In the genomic region with DNA sequence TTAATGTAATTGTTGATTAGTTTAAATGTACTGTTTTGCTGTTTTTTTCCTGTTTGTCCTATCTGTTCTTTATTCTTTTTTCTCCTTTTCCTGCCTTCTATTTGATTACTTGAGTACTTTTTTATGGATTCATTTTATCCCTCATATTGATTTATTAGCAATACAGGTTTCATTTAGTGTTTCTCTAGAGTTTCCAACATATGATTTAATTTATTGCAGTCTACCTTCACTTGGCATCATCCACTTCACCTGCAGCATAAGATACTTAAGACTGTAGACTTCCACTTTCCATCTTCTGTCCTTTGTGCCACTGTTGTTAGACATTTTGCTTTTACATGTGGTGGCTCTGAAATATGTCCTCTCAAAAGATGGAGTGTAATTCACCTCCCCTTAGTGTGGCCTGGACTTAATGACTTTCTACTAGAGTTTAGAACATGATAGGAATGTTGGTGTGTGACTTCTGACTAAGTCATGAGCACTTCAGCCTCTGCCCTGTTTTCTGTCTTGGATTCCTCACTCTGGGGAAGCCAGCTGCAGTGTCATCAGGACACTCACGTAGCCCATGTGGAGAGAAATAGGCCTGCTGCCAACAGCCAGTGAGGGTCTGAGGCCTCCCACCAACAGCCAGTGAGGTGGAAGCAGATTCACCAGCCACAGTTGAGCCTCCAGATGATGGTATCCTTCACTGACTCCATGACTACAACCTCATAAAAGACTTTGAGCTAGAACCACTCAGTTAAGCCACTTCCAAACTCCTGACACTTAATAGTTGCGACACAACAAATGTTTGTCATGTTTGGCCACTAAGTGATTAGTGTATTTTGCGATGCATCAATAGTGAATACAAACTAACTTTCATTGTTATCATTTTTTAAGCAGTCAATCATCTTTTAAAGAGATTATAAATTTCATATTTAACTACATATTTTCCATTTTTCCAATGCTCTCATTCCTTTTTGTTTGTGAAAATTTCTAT, we compare ENCODE assay signal across 1 cellular context.
TF ChIP-seq lines count a peak whose summit lies in the region.

No MANE protein-coding gene starts in this region.

TF ChIP-seq in K562, 482 proteins besides CTCF, POLR2A, EP300 and RAD21 (continued from another document and continues in another):
- TF ChIP-seq CBX8 (IDR thresholded peaks at IDR 0.05; ENCODE audit: borderline replicate concordance, extremely low read depth, low read depth, low read length, poor library complexity, severe bottlenecking), result no peak
- no peak for TF ChIP-seq ZNF140 (CRISPR knock-in tag; IDR thresholded peaks at IDR 0.05)
- TF ChIP-seq FOXP4 (CRISPR knock-in tag; IDR thresholded peaks at IDR 0.05; ENCODE audit: borderline replicate concordance), result no peak
- peak; percentile 24; the same call in 1 of the 2 replicates for TF ChIP-seq SP1 (CRISPR knock-in tag; IDR thresholded peaks at IDR 0.05)
- TF ChIP-seq CCAR2 (IDR thresholded peaks at IDR 0.05; ENCODE audit: low read depth, low read length), result no peak
- no peak for TF ChIP-seq SREBF1 (IDR thresholded peaks at IDR 0.05; ENCODE audit: borderline replicate concordance, low read depth, low read length)
- no peak for TF ChIP-seq NUFIP1 (IDR thresholded peaks at IDR 0.05; ENCODE audit: partially characterized antibody)
- TF ChIP-seq ZNF24 (IDR thresholded peaks at IDR 0.05), result no peak
- TF ChIP-seq CREB3 (tag; conservative IDR thresholded peaks at IDR 0.05; ENCODE audit: low read depth), result no peak
- peak; percentile 49 for TF ChIP-seq EWSR1 (IDR thresholded peaks at IDR 0.05; ENCODE audit: borderline replicate concordance, low read depth, partially characterized antibody)
- TF ChIP-seq ZNF324 (CRISPR knock-in tag; IDR thresholded peaks at IDR 0.05), result 0 out of 2 replicates have a peak, but pooled peaks have one; percentile 42
- TF ChIP-seq, protein P1, sequence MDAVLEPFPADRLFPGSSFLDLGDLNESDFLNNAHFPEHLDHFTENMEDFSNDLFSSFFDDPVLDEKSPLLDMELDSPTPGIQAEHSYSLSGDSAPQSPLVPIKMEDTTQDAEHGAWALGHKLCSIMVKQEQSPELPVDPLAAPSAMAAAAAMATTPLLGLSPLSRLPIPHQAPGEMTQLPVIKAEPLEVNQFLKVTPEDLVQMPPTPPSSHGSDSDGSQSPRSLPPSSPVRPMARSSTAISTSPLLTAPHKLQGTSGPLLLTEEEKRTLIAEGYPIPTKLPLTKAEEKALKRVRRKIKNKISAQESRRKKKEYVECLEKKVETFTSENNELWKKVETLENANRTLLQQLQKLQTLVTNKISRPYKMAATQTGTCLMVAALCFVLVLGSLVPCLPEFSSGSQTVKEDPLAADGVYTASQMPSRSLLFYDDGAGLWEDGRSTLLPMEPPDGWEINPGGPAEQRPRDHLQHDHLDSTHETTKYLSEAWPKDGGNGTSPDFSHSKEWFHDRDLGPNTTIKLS (IDR thresholded peaks at IDR 0.05; ENCODE audit: borderline replicate concordance, low read depth), result no peak
- peak; percentile 27; the same call in 1 of the 2 replicates for TF ChIP-seq MYBL2 (IDR thresholded peaks at IDR 0.05; ENCODE audit: low read depth)
- TF ChIP-seq MYBL2 (CRISPR knock-in tag; IDR thresholded peaks at IDR 0.05; ENCODE audit: borderline replicate concordance), result no peak
- TF ChIP-seq LARP7 (IDR thresholded peaks at IDR 0.05), result no peak
- TF ChIP-seq SRF (CRISPR knock-in tag; IDR thresholded peaks at IDR 0.05), result no peak
- no peak for TF ChIP-seq NCOA4 (IDR thresholded peaks at IDR 0.05; ENCODE audit: partially characterized antibody)
- TF ChIP-seq SIRT6 (IDR thresholded peaks at IDR 0.05; ENCODE audit: low read depth, low read length), result no peak
- TF ChIP-seq YBX1 (IDR thresholded peaks at IDR 0.05), result no peak
- TF ChIP-seq WHSC1 (IDR thresholded peaks at IDR 0.05; ENCODE audit: low read length), result no peak
- TF ChIP-seq HDAC6 (IDR thresholded peaks at IDR 0.05; ENCODE audit: low read depth, low read length), result no peak
- no peak for TF ChIP-seq CHD1 (IDR thresholded peaks at IDR 0.05; ENCODE audit: low read length)
- no peak for TF ChIP-seq KAT8 (IDR thresholded peaks at IDR 0.05; ENCODE audit: low read depth)
- no peak for TF ChIP-seq FOXK2 (conservative IDR thresholded peaks at IDR 0.05 in 1 of 2, IDR thresholded peaks at IDR 0.05 in 1 of 2; ENCODE audit: low read depth in 2 of 2)
- no peak for TF ChIP-seq PHB2 (IDR thresholded peaks at IDR 0.05; ENCODE audit: low read depth)
- TF ChIP-seq PCBP2 (IDR thresholded peaks at IDR 0.05; ENCODE audit: low read depth, low read length, poor library complexity, severe bottlenecking), result no peak
- TF ChIP-seq E2F6 (IDR thresholded peaks at IDR 0.05; ENCODE audit: borderline replicate concordance in 1 of 2, extremely low read depth in 1 of 2, insufficient read depth in 1 of 2, insufficient read length in 1 of 2, low read depth in 1 of 2, low read length in 1 of 2, poor library complexity in 1 of 2, severe bottlenecking in 1 of 2), result peak in 1 of 2 experiments; percentile 86
- TF ChIP-seq BHLHE40 (IDR thresholded peaks at IDR 0.05; ENCODE audit: low read length), result no peak
- TF ChIP-seq MAZ (CRISPR knock-in tag; conservative IDR thresholded peaks at IDR 0.05 in 1 of 2, IDR thresholded peaks at IDR 0.05 in 1 of 2), result peak; percentile 23; a peak in 3 of 4 replicates
- TF ChIP-seq MAX (CRISPR knock-in tag; IDR thresholded peaks at IDR 0.05), result 0 out of 2 replicates have a peak, but pooled peaks have one; percentile 24
- no peak for TF ChIP-seq HCFC1 (IDR thresholded peaks at IDR 0.05; ENCODE audit: low read depth, low read length)
- TF ChIP-seq ZNF395 (CRISPR knock-in tag; IDR thresholded peaks at IDR 0.05), result no peak
- TF ChIP-seq CHD2 (IDR thresholded peaks at IDR 0.05; ENCODE audit: low read depth, low read length), result 0 out of 2 replicates have a peak, but pooled peaks have one; percentile 24
- TF ChIP-seq FOXK1 (CRISPR knock-in tag; IDR thresholded peaks at IDR 0.05; ENCODE audit: borderline replicate concordance), result no peak
- no peak for TF ChIP-seq IRF2 (CRISPR knock-in tag; IDR thresholded peaks at IDR 0.05)
- TF ChIP-seq BCOR (IDR thresholded peaks at IDR 0.05), result no peak
- no peak for TF ChIP-seq NCOA1 (IDR thresholded peaks at IDR 0.05; ENCODE audit: low read depth)
- no peak for TF ChIP-seq MITF (IDR thresholded peaks at IDR 0.05)
- TF ChIP-seq CGGBP1 (CRISPR knock-in tag; IDR thresholded peaks at IDR 0.05), result peak; percentile 28; the same call in 1 of the 2 replicates
- no peak for TF ChIP-seq KLF16 (IDR thresholded peaks at IDR 0.05)
- TF ChIP-seq, protein P2, sequence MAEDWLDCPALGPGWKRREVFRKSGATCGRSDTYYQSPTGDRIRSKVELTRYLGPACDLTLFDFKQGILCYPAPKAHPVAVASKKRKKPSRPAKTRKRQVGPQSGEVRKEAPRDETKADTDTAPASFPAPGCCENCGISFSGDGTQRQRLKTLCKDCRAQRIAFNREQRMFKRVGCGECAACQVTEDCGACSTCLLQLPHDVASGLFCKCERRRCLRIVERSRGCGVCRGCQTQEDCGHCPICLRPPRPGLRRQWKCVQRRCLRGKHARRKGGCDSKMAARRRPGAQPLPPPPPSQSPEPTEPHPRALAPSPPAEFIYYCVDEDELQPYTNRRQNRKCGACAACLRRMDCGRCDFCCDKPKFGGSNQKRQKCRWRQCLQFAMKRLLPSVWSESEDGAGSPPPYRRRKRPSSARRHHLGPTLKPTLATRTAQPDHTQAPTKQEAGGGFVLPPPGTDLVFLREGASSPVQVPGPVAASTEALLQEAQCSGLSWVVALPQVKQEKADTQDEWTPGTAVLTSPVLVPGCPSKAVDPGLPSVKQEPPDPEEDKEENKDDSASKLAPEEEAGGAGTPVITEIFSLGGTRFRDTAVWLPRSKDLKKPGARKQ (CRISPR knock-in tag; IDR thresholded peaks at IDR 0.05), result no peak
- TF ChIP-seq ZNF124 (CRISPR knock-in tag; IDR thresholded peaks at IDR 0.05), result no peak
- 0 out of 2 replicates have a peak, but pooled peaks have one; percentile 8 for TF ChIP-seq CBFA2T3 (IDR thresholded peaks at IDR 0.05)
- TF ChIP-seq ZBTB5 (IDR thresholded peaks at IDR 0.05), result no peak
- no peak for TF ChIP-seq TEAD1 (CRISPR knock-in tag; IDR thresholded peaks at IDR 0.05)
- no peak for TF ChIP-seq PHTF2 (CRISPR knock-in tag; IDR thresholded peaks at IDR 0.05)
- no peak for TF ChIP-seq PATZ1 (CRISPR knock-in tag; IDR thresholded peaks at IDR 0.05; ENCODE audit: borderline replicate concordance)
